ENCODE assay signal across 8 cellular contexts in genomic region chr4:159298502-159298901, GRCh38.
DNase-seq lines count a peak whose midpoint lies in the region; ATAC-seq and TF ChIP-seq lines count a peak whose summit lies in the region.
"Had no signal": no experiment of that assay in that cellular context is flagged by ENCODE, and none has a peak within 500 bp of the region (broad histone marks: within the 10 kb centered on the region; RNA-seq: fewer than 3 reads in every experiment).

No MANE protein-coding gene starts in this region.

- H3K27ac ChIP-seq in psoas muscle: peak overlapping the region; percentile 13

- H3K9ac ChIP-seq in adipocyte (ENCODE audit: low read length): peak overlapping the region; percentile 21

- no peaks in the 10 kb centered on the region for H3K9me3 ChIP-seq in adipocyte (ENCODE audit: control insufficient read depth, low read length)
- H3K9me3 ChIP-seq in psoas muscle: no peaks in the 10 kb centered on the region

- intact Hi-C loops in psoas muscle (cut with DNase I): no loop called here

- TF ChIP-seq CTCF in psoas muscle (IDR thresholded peaks at IDR 0.05): no peak

- H3K4me1 ChIP-seq in adipocyte (ENCODE audit: control insufficient read depth, insufficient read depth, low read length) (peaks cover 24% of the 10 kb centered on the region), psoas muscle (peaks cover 25% of the 10 kb centered on the region)

- H3K36me3 ChIP-seq in adipocyte (ENCODE audit: control insufficient read depth, insufficient read depth, low read length, severe bottlenecking): no peaks in the 10 kb centered on the region
- H3K36me3 ChIP-seq in psoas muscle (ENCODE audit: insufficient read depth in 1 of 2, low read depth in 1 of 2): no peaks in the 10 kb centered on the region

- WGBS in psoas muscle, 3 donors: 10 to 17% (median 11%) methylated on average over 4 of the region's 4 CpGs

- no peaks in the 10 kb centered on the region for H3K27me3 ChIP-seq in adipocyte (replicated peaks; ENCODE audit: control insufficient read depth, insufficient read depth, low read length)
- no peaks in the 10 kb centered on the region for H3K27me3 ChIP-seq in psoas muscle (ENCODE audit: insufficient read depth in 3 of 3, low read length in 2 of 3)

- DNase-seq in adipocyte (ENCODE audit: low read depth) (peak; percentile 79), psoas muscle (no peak), SKM-1 (lab: John Stamatoyannopoulos, UW; ENCODE audit: unreplicated experiment) (no peak), NCI-H1694 treated with DMSO at 0.1 percent for 48 hours (lab: John Stamatoyannopoulos, UW) (no peak), medulla oblongata (ENCODE audit: extremely low spot score) (no peak)
- DNase-seq: T-helper 17 cell had no signal

- H3K4me3 ChIP-seq in adipocyte (ENCODE audit: low read length) (peak overlapping the region; percentile 44), psoas muscle (no peak overlapping the region)

- ATAC-seq in GM18907 (IDR thresholded peaks at IDR 0.05; ENCODE audit: unreplicated experiment) (peak; percentile 80), HG02763 (IDR thresholded peaks at IDR 0.05; ENCODE audit: unreplicated experiment) (peak; percentile 66), psoas muscle (peak; percentile 54 to 92 (median 74))
- ATAC-seq: T-helper 17 cell had no signal
